Comparison of ENCODE assay signal across 9 cellular contexts in the genomic region with DNA sequence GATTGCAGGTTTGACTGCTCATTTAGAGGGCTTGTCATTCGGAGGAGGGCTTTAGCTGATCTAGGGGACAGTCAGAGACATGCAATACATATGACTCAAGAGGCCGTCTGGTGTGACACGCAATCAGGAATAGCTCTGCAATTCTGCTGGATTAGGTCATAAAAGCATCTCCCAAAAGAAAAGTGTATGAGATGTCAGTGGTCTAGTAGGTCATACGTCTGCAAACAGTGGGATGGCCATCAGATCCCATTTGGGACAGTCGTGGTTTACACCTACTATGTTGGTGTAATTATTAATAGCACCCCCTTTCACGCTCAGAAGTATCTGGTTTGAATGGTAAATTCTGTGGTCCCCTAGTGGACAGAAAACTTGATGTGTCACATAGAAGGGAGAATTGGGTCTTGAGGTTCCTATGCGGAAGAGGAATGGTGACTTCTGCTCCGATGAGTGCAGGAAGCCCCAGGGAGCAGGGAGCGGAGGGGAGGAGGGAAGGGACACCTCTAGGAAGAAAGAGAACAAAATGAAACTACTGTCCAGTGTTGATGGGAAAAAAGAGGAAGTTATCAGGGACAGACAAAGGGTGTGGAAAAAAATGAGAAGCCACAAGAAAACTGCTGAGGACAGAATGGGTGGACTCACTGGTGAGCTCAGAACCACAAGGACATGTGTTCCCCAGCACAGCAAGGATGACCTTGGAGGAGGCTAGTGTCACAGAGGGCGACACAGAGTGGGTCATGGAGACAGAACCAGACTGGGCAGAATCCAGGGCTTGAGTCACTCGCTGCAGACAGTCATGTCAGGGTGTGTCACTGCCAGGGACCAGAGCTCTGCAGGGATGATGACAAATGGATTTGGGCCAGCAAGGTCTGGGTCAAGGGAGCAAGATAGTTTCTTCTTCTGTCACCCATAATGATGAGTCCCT. TPM values are rescaled to one million over a fixed set of nuclear protein-coding genes. Genes with fewer than 3 reads are reported as not detected.
DNase-seq lines count a peak whose midpoint lies in the region; ATAC-seq, FAIRE-seq and TF ChIP-seq lines count a peak whose summit lies in the region.
"Had no signal": no experiment of that assay in that cellular context is flagged by ENCODE, and none has a peak within 500 bp of the region (broad histone marks: within the 10 kb centered on the region; RNA-seq: fewer than 3 reads in every experiment).

No MANE protein-coding gene starts in this region.

- no peak overlapping the region for H3K4me3 Mint-ChIP-seq in astrocyte (ENCODE audit: unreplicated experiment)

- POLR2A ChIA-PET in BJ (lab: Charles Lee) = no interaction called here

- CTCF ChIA-PET in BJ (lab: Yijun Ruan, JAX) = interaction anchor here (0.6 kb wide), 2 partner anchors 14 to 156 kb away, joined by 3 to 4 read pairs; no protein-coding TSS in a partner anchor

- FAIRE-seq in astrocyte (lab: Jason Lieb, UNC) = no peak
- FAIRE-seq: endometrium had no signal

- H4K20me1 ChIP-seq in astrocyte (ENCODE audit: insufficient read depth, low read length) = no peaks in the 10 kb centered on the region

- H3K4me1 ChIP-seq in astrocyte (ENCODE audit: insufficient read depth, low read length) = peaks cover 2% of the 10 kb centered on the region

- ATAC-seq in GM18909 (IDR thresholded peaks at IDR 0.05; ENCODE audit: poor library complexity, unreplicated experiment) (peak; percentile 55), HG03520 (IDR thresholded peaks at IDR 0.05; ENCODE audit: unreplicated experiment) (peak; percentile 43)

- no peak overlapping the region for H3K27ac ChIP-seq in astrocyte (ENCODE audit: low read depth, low read length)

- no peaks in the 10 kb centered on the region for H3K36me3 Mint-ChIP-seq in astrocyte (ENCODE audit: low read depth, unreplicated experiment)

- no peaks in the 10 kb centered on the region for H3K9me3 ChIP-seq in astrocyte (ENCODE audit: insufficient read depth, low read depth, low read length)

- H3K9me3 Mint-ChIP-seq in astrocyte (ENCODE audit: unreplicated experiment) = no peaks in the 10 kb centered on the region

- TF ChIP-seq CTCF in BJ (IDR thresholded peaks at IDR 0.05; ENCODE audit: insufficient read depth, low read depth, low read length) = no peak
- TF ChIP-seq CTCF in astrocyte (IDR thresholded peaks at IDR 0.05; ENCODE audit: insufficient read depth, low read depth, low read length) = no peak

- H3K36me3 ChIP-seq in BJ (ENCODE audit: control insufficient read depth, insufficient read depth, low read length) (no peaks in the 10 kb centered on the region), astrocyte (ENCODE audit: insufficient read depth, low read length) (no peaks in the 10 kb centered on the region)

- H3K27ac Mint-ChIP-seq in astrocyte (ENCODE audit: unreplicated experiment) = no peak overlapping the region

- no peak overlapping the region for H3K9ac ChIP-seq in astrocyte (ENCODE audit: low read length)

- H2AFZ ChIP-seq in astrocyte (ENCODE audit: low read depth, low read length) = no peak overlapping the region

- H3K4me3 ChIP-seq in BJ (ENCODE audit: low read depth, low read length) = no peak overlapping the region
- no peak overlapping the region for H3K4me3 ChIP-seq in astrocyte (ENCODE audit: insufficient read depth, low read depth, low read length)

- peaks cover 10% of the 10 kb centered on the region for H3K4me1 Mint-ChIP-seq in astrocyte (ENCODE audit: low read depth, unreplicated experiment)

- peaks cover 9% of the 10 kb centered on the region for H3K27me3 Mint-ChIP-seq in astrocyte (ENCODE audit: low read depth, unreplicated experiment)

- H3K79me2 ChIP-seq in astrocyte (ENCODE audit: insufficient read depth, low read length) = no peaks in the 10 kb centered on the region

- peak; percentile 7 for DNase-seq in BJ (ENCODE audit: low read depth)
- DNase-seq in astrocyte (ENCODE audit: low read depth) = peak; percentile 42
- peak; percentile 23 for DNase-seq in midbrain (lab: John Stamatoyannopoulos, UW)
- no peak for DNase-seq in SHP77 (lab: John Stamatoyannopoulos, UW)
- no peak for DNase-seq in GM19240 (ENCODE audit: insufficient read length, low spot score)
- no peak for DNase-seq in central memory CD4-positive, alpha-beta T cell

- H3K27me3 ChIP-seq in BJ (ENCODE audit: control insufficient read depth, insufficient read depth, low read length) (peaks cover 5% of the 10 kb centered on the region), astrocyte (ENCODE audit: insufficient read depth, low read length) (no peaks in the 10 kb centered on the region)

- no peak overlapping the region for H3K4me2 ChIP-seq in astrocyte (ENCODE audit: low read length)

RNA-seq across cellular contexts. Expression of a gene that starts 59.9 kb away (rescaled TPM):
- polyA plus RNA-seq in BJ (2011; rRNA removed) = 13.7 and 18.5 TPM in 2 replicates
- 16.1 and 20.0 TPM in 2 replicates for polyA minus RNA-seq in BJ (2011; rRNA and poly(A)+ RNA removed)
- 3.5 and 5.1 TPM in 2 replicates for total RNA-seq in astrocyte

Comparison
In these comparisons a context has a peak if more than half of its experiments do, and no peak if none do; other contexts are left out.
1. DNase-seq: peak in BJ (single experiment), astrocyte (single experiment) and midbrain (single experiment); none in SHP77 (0 of 2), GM19240 (single experiment) and central memory CD4-positive, alpha-beta T cell (single experiment).